ENCODE assay signal across 8 cellular contexts in the genomic region with DNA sequence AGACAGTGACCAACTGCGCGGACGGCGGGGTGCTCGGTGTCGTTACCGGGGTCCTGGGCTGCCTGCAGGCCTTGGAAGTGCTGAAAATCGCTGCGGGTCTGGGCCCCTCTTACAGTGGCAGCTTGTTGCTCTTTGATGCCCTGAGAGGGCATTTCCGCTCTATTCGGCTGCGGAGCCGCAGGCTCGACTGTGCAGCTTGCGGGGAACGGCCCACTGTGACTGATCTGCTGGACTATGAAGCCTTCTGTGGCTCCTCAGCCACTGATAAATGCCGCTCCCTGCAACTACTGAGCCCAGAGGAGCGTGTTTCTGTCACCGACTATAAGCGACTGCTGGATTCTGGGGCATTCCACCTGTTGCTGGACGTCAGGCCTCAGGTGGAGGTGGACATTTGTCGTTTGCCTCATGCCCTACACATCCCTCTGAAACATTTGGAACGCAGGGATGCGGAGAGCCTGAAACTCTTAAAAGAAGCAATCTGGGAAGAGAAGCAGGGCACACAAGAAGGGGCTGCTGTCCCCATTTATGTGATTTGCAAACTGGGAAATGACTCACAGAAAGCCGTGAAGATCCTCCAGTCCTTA. TPM values are rescaled to one million over a fixed set of nuclear protein-coding genes. Genes with fewer than 3 reads are reported as not detected.
DNase-seq lines count a peak whose midpoint lies in the region; ATAC-seq, FAIRE-seq and TF ChIP-seq lines count a peak whose summit lies in the region.

No MANE protein-coding gene starts in this region.

- no peak for TF ChIP-seq POLR2A in body of pancreas (IDR thresholded peaks at IDR 0.05)

- no peaks in the 10 kb centered on the region for H3K27me3 ChIP-seq in CD8-positive, alpha-beta T cell (ENCODE audit: insufficient read depth, low read length)
- H3K27me3 ChIP-seq in PC-9 (ENCODE audit: insufficient read depth, low read depth) (no peaks in the 10 kb centered on the region), body of pancreas (no peaks in the 10 kb centered on the region)

- H3K36me3 Mint-ChIP-seq in CD8-positive, alpha-beta T cell = peaks cover 33% of the 10 kb centered on the region
- H3K36me3 Mint-ChIP-seq in osteocyte (ENCODE audit: unreplicated experiment) = peaks cover 17% of the 10 kb centered on the region

- 50 to 78% methylated on average over 7 to 25 of the region's 25 CpGs for WGBS in body of pancreas, 2 donors

- H3K27ac Mint-ChIP-seq in CD8-positive, alpha-beta T cell = peak overlapping the region; percentile 99
- peak overlapping the region; percentile 100 for H3K27ac Mint-ChIP-seq in osteocyte (ENCODE audit: unreplicated experiment)

- peak overlapping the region; percentile 97 for H3K4me3 Mint-ChIP-seq in CD8-positive, alpha-beta T cell
- peak overlapping the region; percentile 91 for H3K4me3 Mint-ChIP-seq in osteocyte (ENCODE audit: unreplicated experiment)

- no TSS peak for BruUV-seq in PC-9 (replicated peaks; lab: Mats Ljungman, UMichigan)

- H3K4me1 ChIP-seq in CD8-positive, alpha-beta T cell (ENCODE audit: insufficient read depth, low read length) = peaks cover 36% of the 10 kb centered on the region
- H3K4me1 ChIP-seq in PC-9 (replicated peaks; ENCODE audit: insufficient read depth) (peaks cover 38% of the 10 kb centered on the region), body of pancreas (peaks cover 36% of the 10 kb centered on the region)

- peaks cover 47% of the 10 kb centered on the region for H4K20me1 ChIP-seq in PC-9 (ENCODE audit: insufficient read depth)

- no peaks in the 10 kb centered on the region for H3K9me3 Mint-ChIP-seq in CD8-positive, alpha-beta T cell
- peaks cover 5% of the 10 kb centered on the region for H3K9me3 Mint-ChIP-seq in osteocyte (ENCODE audit: unreplicated experiment)

- H3K9me2 ChIP-seq in PC-9 (ENCODE audit: insufficient read depth) = no peaks in the 10 kb centered on the region

- POLR2A ChIA-PET in CD8-positive, alpha-beta T cell (lab: Charles Lee) = interaction anchor here (1.7 to 2.6 kb wide), 2 partner anchors 28 to 165 kb away, joined by 23 to 83 read pairs; a partner anchor contains a TSS
- POLR2A ChIA-PET in PC-9 (lab: Charles Lee; ENCODE audit: unreplicated experiment) (no interaction called here), HEK293T (lab: Yijun Ruan, JAX) (no interaction called here)

- peak overlapping the region; percentile 99 for H3K4me2 ChIP-seq in PC-9

- no peak for ATAC-seq in CD8-positive, alpha-beta T cell
- no peak for ATAC-seq in body of pancreas

- H3K79me2 ChIP-seq in PC-9 (ENCODE audit: low read depth) = peaks cover 71% of the 10 kb centered on the region

- no peak for TF ChIP-seq CTCF in CD8-positive, alpha-beta T cell (IDR thresholded peaks at IDR 0.05)
- TF ChIP-seq CTCF in PC-9 (conservative IDR thresholded peaks at IDR 0.05) (no peak), epithelial cell of proximal tubule (conservative IDR thresholded peaks at IDR 0.05; ENCODE audit: low read depth, low read length) (no peak), osteocyte (IDR thresholded peaks at IDR 0.05) (no peak), body of pancreas (IDR thresholded peaks at IDR 0.05) (no peak)

- H3K36me3 ChIP-seq in CD8-positive, alpha-beta T cell (ENCODE audit: insufficient read depth, low read length) = peaks cover 3% of the 10 kb centered on the region
- H3K36me3 ChIP-seq in PC-9 (ENCODE audit: low read depth) (peaks cover 25% of the 10 kb centered on the region), body of pancreas (replicated peaks in 1 of 2; ENCODE audit: insufficient read depth in 1 of 2, low read depth in 2 of 2) (peaks cover 0 to 2% of the 10 kb centered on the region in 2 donors)

- CTCF ChIA-PET in CD8-positive, alpha-beta T cell (lab: Charles Lee) = interaction anchor here (1.2 to 1.4 kb wide), 3 partner anchors 22 to 165 kb away, joined by 4 to 6 read pairs (median 4); a partner anchor contains a TSS
- CTCF ChIA-PET in PC-9 (lab: Charles Lee) (no interaction called here), HEK293T (lab: Yijun Ruan, JAX) (no interaction called here)

- peak overlapping the region; percentile 89 for H3K27ac ChIP-seq in CD8-positive, alpha-beta T cell (ENCODE audit: low read depth, low read length)
- H3K27ac ChIP-seq in PC-9 (no peak overlapping the region), body of pancreas (peak overlapping the region in 1 of 4 donors; percentile 91)

- H3K4me3 ChIP-seq in CD8-positive, alpha-beta T cell (ENCODE audit: low read depth, low read length) = peak overlapping the region; percentile 73
- H3K4me3 ChIP-seq in PC-9 (peak overlapping the region; percentile 93), epithelial cell of proximal tubule (ENCODE audit: low read depth, low read length) (peak overlapping the region; percentile 72), body of pancreas (peak overlapping the region in 1 of 2 donors; percentile 59)

- H3K9me3 ChIP-seq in CD8-positive, alpha-beta T cell (ENCODE audit: low read length) = no peaks in the 10 kb centered on the region
- no peaks in the 10 kb centered on the region; the same call in 1 of the 2 replicates for H3K9me3 ChIP-seq in PC-9 (ENCODE audit: insufficient read depth, low read depth)
- no peaks in the 10 kb centered on the region for H3K9me3 ChIP-seq in body of pancreas

- H2AFZ ChIP-seq in PC-9 = no peak overlapping the region

- H3K27me3 Mint-ChIP-seq in CD8-positive, alpha-beta T cell (ENCODE audit: low read depth) = no peaks in the 10 kb centered on the region
- no peaks in the 10 kb centered on the region for H3K27me3 Mint-ChIP-seq in osteocyte (ENCODE audit: unreplicated experiment)

- intact Hi-C loops in CD8-positive, alpha-beta T cell (cut with DNase I, micrococcal nuclease) = loop anchor here (2.0 to 5.0 kb wide), 2 partner anchors 767 to 769 kb away; a partner anchor contains a TSS
- intact Hi-C loops in PC-9 (cut with micrococcal nuclease; ENCODE audit: unreplicated experiment) (loop anchor here (2.0 kb wide), 1 partner anchor 29 kb away; a partner anchor contains a TSS), body of pancreas (cut with DNase I) (no loop called here)

- no peak for DNase-seq in CD8-positive, alpha-beta T cell
- no peak for DNase-seq in PC-9
- no peak for DNase-seq in epithelial cell of proximal tubule (ENCODE audit: low read depth)
- no peak for DNase-seq in osteocyte (ENCODE audit: extremely low spot score, unreplicated experiment)
- no peak for DNase-seq in Kasumi-1 (lab: John Stamatoyannopoulos, UW)
- no peak for DNase-seq in HEK293T (ENCODE audit: extremely low spot score)
- DNase-seq in body of pancreas = no peak
- no peak for DNase-seq in frontal cortex (ENCODE audit: low spot score in 2 of 2)

- H3F3A ChIP-seq in PC-9 (ENCODE audit: insufficient read depth, low read depth) = peaks cover 21% of the 10 kb centered on the region; the same call in 1 of the 2 replicates

- H3K4me1 Mint-ChIP-seq in CD8-positive, alpha-beta T cell (ENCODE audit: low read depth) = peaks cover 61% of the 10 kb centered on the region
- peaks cover 45% of the 10 kb centered on the region for H3K4me1 Mint-ChIP-seq in osteocyte (ENCODE audit: unreplicated experiment)

- no peak for FAIRE-seq in frontal cortex (lab: Jason Lieb, UNC)

TF ChIP-seq in HEK293T, 16 proteins besides CTCF, POLR2A, EP300 and RAD21:
- no peak for TF ChIP-seq FOXM1 (IDR thresholded peaks at IDR 0.05; ENCODE audit: borderline replicate concordance)
- TF ChIP-seq FOXK2 (IDR thresholded peaks at IDR 0.05) = no peak
- no peak for TF ChIP-seq CTBP1 (IDR thresholded peaks at IDR 0.05; ENCODE audit: borderline replicate concordance)
- TF ChIP-seq HDGF (IDR thresholded peaks at IDR 0.05; ENCODE audit: borderline replicate concordance) = no peak
- no peak for TF ChIP-seq ELF4 (IDR thresholded peaks at IDR 0.05)

RNA-seq across cellular contexts. Expression of a gene that starts 1.0 kb away (rescaled TPM):
- 1 to 10 TPM; 3.6 to 4.1 TPM for total RNA-seq in CD8-positive, alpha-beta T cell
- 4.8 and 5.5 TPM in 2 replicates for total RNA-seq in PC-9 (2021)
- 5.3 and 6.4 TPM in 2 replicates for total RNA-seq in epithelial cell of proximal tubule
- total RNA-seq in osteocyte = 5.0 and 5.5 TPM in 2 replicates
- total RNA-seq in body of pancreas = 1 to 10 TPM; 2.9 to 3.0 TPM
- 9.4 TPM for total RNA-seq in frontal cortex

RNA-seq across cellular contexts. Expression of a gene that starts 1.3 kb away (rescaled TPM):
- 10 to 100 TPM; 54.1 to 54.7 TPM for total RNA-seq in CD8-positive, alpha-beta T cell
- total RNA-seq in PC-9 (2021) = 39.1 and 70.7 TPM in 2 replicates
- 72.8 and 74.3 TPM in 2 replicates for total RNA-seq in epithelial cell of proximal tubule
- 32.7 and 37.7 TPM in 2 replicates for total RNA-seq in osteocyte
- total RNA-seq in body of pancreas = 10 to 100 TPM; 18.1 to 32.7 TPM
- total RNA-seq in frontal cortex = 41.2 TPM

RNA-seq across cellular contexts. Expression of a gene that starts 28.4 kb away (rescaled TPM):
- total RNA-seq in CD8-positive, alpha-beta T cell = 10 to 100 TPM; 41.5 to 45.5 TPM
- total RNA-seq in PC-9 (2021) (83.3 and 104 TPM in 2 replicates), epithelial cell of proximal tubule (17.1 and 19.0 TPM in 2 replicates), osteocyte (67.4 and 79.6 TPM in 2 replicates), body of pancreas (10 to 100 TPM; 28.0 to 28.7 TPM), frontal cortex (68.1 TPM)
